17 cellular contexts compared by ENCODE assay signal in genomic region chr13:101612736-101613135, GRCh38.
"Had no signal": no experiment of that assay in that cellular context is flagged by ENCODE, and none has a peak within 500 bp of the region (broad histone marks: within the 10 kb centered on the region; RNA-seq: fewer than 3 reads in every experiment).

No MANE protein-coding gene starts in this region.

- H3K79me2 ChIP-seq: parathyroid adenoma had no signal

- H3K27me3 ChIP-seq: esophagus squamous epithelium had no signal

- H3K4me3 ChIP-seq: esophagus squamous epithelium, lower lobe of right lung had no signal

- H3K36me3 ChIP-seq: esophagus squamous epithelium, lower lobe of right lung, WERI-Rb-1 had no signal

- DNase-seq: activated CD4-positive, alpha-beta T cell treated with anti-CD3 and anti-CD28 coated beads, Interleukin-2, amount 50 U/mL, for 48 hours; activated naive CD4-positive, alpha-beta T cell treated with anti-CD3 and anti-CD28 coated beads, Interleukin-2, amount 10 ng/mL, durations not matched to agents 7 days and 5 days; caudate nucleus; cortex of kidney; effector CD4-positive, alpha-beta T cell; esophagus squamous epithelium; foreskin melanocyte; head of caudate nucleus; immature natural killer cell; lower lobe of right lung; naive thymus-derived CD4-positive, alpha-beta T cell; stimulated activated CD4-positive, alpha-beta T cell treated with anti-CD3 and anti-CD28 coated beads, Interleukin-2, amount 100 ng/mL, for 48 hours; stimulated activated naive B cell treated with anti-CD40 and anti-IgM and Interleukin-4, amounts not matched to agents 10 μg/mL and 1 μg/mL and 100 μg/mL, for 72 hours; substantia nigra; T-helper 9 cell; WERI-Rb-1 had no signal

- H2AFZ ChIP-seq: parathyroid adenoma had no signal

- H3K27ac ChIP-seq: esophagus squamous epithelium, lower lobe of right lung, parathyroid adenoma, WERI-Rb-1 had no signal

- H3K9me3 ChIP-seq: esophagus squamous epithelium, lower lobe of right lung had no signal

- H3K4me1 ChIP-seq: esophagus squamous epithelium, lower lobe of right lung, parathyroid adenoma had no signal
